In genomic region chr7:47606593-47607046, GRCh38 we compare ENCODE assay signal across 2 cellular contexts. TPM values are rescaled to one million over a fixed set of nuclear protein-coding genes. Genes with fewer than 3 reads are reported as not detected.
"Had no signal": no experiment of that assay in that cellular context is flagged by ENCODE, and none has a peak within 500 bp of the region (broad histone marks: within the 10 kb centered on the region; RNA-seq: fewer than 3 reads in every experiment).

No MANE protein-coding gene starts in this region.

RNA-seq across cellular contexts. Expression of gene TNS3, which starts 24.7 kb away (rescaled TPM):
- total RNA-seq: activated CD4-positive, alpha-beta T cell treated with anti-CD3 and anti-CD28 coated beads, Interleukin-2, amount 10 ng/mL, durations not matched to agents 7 days and 5 days had no signal
- polyA plus RNA-seq: K562 had no signal
